ENCODE assay signal across 24 cellular contexts in the genomic region with DNA sequence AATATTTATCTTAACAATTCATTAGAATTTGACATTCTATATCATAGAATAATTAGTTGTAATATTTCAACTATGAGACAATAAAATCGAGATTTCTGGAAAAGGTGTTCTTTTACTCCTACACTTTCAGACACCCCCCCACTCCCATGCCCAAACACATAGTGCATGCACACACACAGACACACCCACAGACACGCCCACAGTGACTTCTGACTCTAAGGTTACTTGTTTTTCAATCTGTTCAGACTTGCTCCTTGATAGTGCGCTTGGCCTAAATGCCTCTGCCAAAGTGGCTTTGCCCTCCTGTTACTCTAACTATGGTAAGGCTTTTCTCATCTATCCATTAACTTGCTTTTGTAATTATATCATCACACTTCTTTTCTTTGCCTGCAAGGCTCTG.
A peak's percentile ranks its signal among the peaks of the same experiment; 100 is the strongest.
DNase-seq lines count a peak whose midpoint lies in the region; ATAC-seq, FAIRE-seq and TF ChIP-seq lines count a peak whose summit lies in the region.
"Had no signal": no experiment of that assay in that cellular context is flagged by ENCODE, and none has a peak within 500 bp of the region (broad histone marks: within the 10 kb centered on the region; RNA-seq: fewer than 3 reads in every experiment).

No MANE protein-coding gene starts in this region.

- H3K27ac ChIP-seq in RWPE1 (no peak overlapping the region), keratinocyte (ENCODE audit: control insufficient read depth, insufficient read depth, low read length) (no peak overlapping the region), coronary artery (no peak overlapping the region)
- H3K27ac ChIP-seq: BLaER1 had no signal

- TF ChIP-seq CTCF in RWPE1 (conservative IDR thresholded peaks at IDR 0.05; ENCODE audit: low read depth) (no peak), keratinocyte (optimal IDR thresholded peaks at IDR 0.05 in 1 of 3, IDR thresholded peaks at IDR 0.05 in 1 of 3, conservative IDR thresholded peaks at IDR 0.05 in 1 of 3; ENCODE audit: extremely low read depth in 1 of 3, insufficient read depth in 2 of 3, low read length in 3 of 3) (no peak), coronary artery (IDR thresholded peaks at IDR 0.05) (no peak)

- POLR2A ChIA-PET in RWPE1 (lab: Yijun Ruan, JAX; ENCODE audit: low non-redundant PET): no interaction called here

- CTCF ChIA-PET in RWPE1 (lab: Yijun Ruan, JAX): no interaction called here

- peak; percentile 26 for DNase-seq in DMS 273 treated with DMSO at 0.1 percent for 48 hours (lab: John Stamatoyannopoulos, UW)
- peak; percentile 67 for DNase-seq in KBM-7
- peak; percentile 25 for DNase-seq in RWPE1 (ENCODE audit: low spot score)
- DNase-seq in keratinocyte (ENCODE audit: low read depth, low spot score): no peak
- no peak for DNase-seq in coronary artery (ENCODE audit: low spot score)
- no peak for DNase-seq in stimulated activated CD8-positive, alpha-beta memory T cell treated with anti-CD3 and anti-CD28 coated beads, Interleukin-4, amount 100 ng/mL, for 48 hours
- DNase-seq: Calu3; CD4-positive, alpha-beta memory T cell; HFFc6; KG1; NCI-H1048; NCI-H1436; NCI-H2029 treated with DMSO at 0.1 percent for 48 hours; NCI-H2227 treated with DMSO at 0.1 percent for 48 hours; NCI-H524; NK-92 treated with Interleukin-12 subunit alpha and Interleukin-12 subunit beta, amount 100 ng/mL, for 24 hours; SHP77; SK-N-SH; T-helper 1 cell had no signal

- no peak for ATAC-seq in GM19452 (IDR thresholded peaks at IDR 0.05; ENCODE audit: unreplicated experiment)
- ATAC-seq: HepG2 had no signal

- H3K4me1 ChIP-seq in keratinocyte (ENCODE audit: control insufficient read depth, extremely low read depth, insufficient read depth, low read length): peaks cover 6% of the 10 kb centered on the region
- H3K4me1 ChIP-seq: BLaER1 had no signal

- H3K9ac ChIP-seq in keratinocyte (ENCODE audit: control insufficient read depth, extremely low read depth, insufficient read depth, low read length): no peak overlapping the region
- H3K9ac ChIP-seq: BLaER1, SK-N-SH had no signal

- peak overlapping the region; percentile 49 for H2AFZ ChIP-seq in keratinocyte (ENCODE audit: control insufficient read depth, low read length)

- H3K9me1 ChIP-seq in keratinocyte (ENCODE audit: control insufficient read depth, extremely low read depth, insufficient read depth, low read length): no peaks in the 10 kb centered on the region

- H3K36me3 ChIP-seq in keratinocyte (ENCODE audit: control insufficient read depth in 2 of 2, extremely low read depth in 1 of 2, insufficient read depth in 2 of 2, low read length in 2 of 2): no peaks in the 10 kb centered on the region
- H3K36me3 ChIP-seq: BLaER1 had no signal

- in situ Hi-C loops in KBM-7 (cut with MboI; ENCODE audit: low pct_unique_long_range_greater_than_20kb, low sequenced_read_pairs): no loop called here

- H3K9me3 ChIP-seq in keratinocyte (ENCODE audit: control insufficient read depth, low read depth, low read length): no peaks in the 10 kb centered on the region
- H3K9me3 ChIP-seq: BLaER1, SK-N-SH had no signal

- no peaks in the 10 kb centered on the region for H3K27me3 ChIP-seq in keratinocyte (ENCODE audit: control insufficient read depth, extremely low read depth, insufficient read depth, low read length)
- H3K27me3 ChIP-seq: BLaER1 had no signal

- H4K20me1 ChIP-seq in keratinocyte (ENCODE audit: control insufficient read depth, extremely low read depth, insufficient read depth, low read length): no peaks in the 10 kb centered on the region
- H4K20me1 ChIP-seq: BLaER1 had no signal

- dilution Hi-C loops in keratinocyte (cut with MboI; ENCODE audit: extremely low pct_ligation_motif_present, low sequenced_read_pairs): no loop called here

- H3K4me3 ChIP-seq in keratinocyte (ENCODE audit: control insufficient read depth in 2 of 3, extremely low read depth in 1 of 3, insufficient read depth in 2 of 3, low read depth in 1 of 3, low read length in 3 of 3): no peak overlapping the region
- H3K4me3 ChIP-seq in coronary artery: no peak overlapping the region
- H3K4me3 ChIP-seq: BLaER1 had no signal

- peak overlapping the region; percentile 45 for H3K4me2 ChIP-seq in keratinocyte (ENCODE audit: control insufficient read depth, extremely low read depth, insufficient read depth, low read depth, low read length)
- H3K4me2 ChIP-seq: BLaER1, SK-N-SH had no signal

- H3K79me2 ChIP-seq in keratinocyte (ENCODE audit: control insufficient read depth, insufficient read depth, low read length): no peaks in the 10 kb centered on the region

- FAIRE-seq in keratinocyte (lab: Jason Lieb, UNC): peak; percentile 39
- FAIRE-seq: GM12891, GM18507, HepG2 had no signal

Comparison
In these comparisons a context has a peak if more than half of its experiments do, and no peak if none do; other contexts are left out.
1. DNase-seq: peak in DMS 273 treated with DMSO at 0.1 percent for 48 hours (single experiment), KBM-7 (single experiment) and RWPE1 (single experiment); none in keratinocyte (single experiment), coronary artery (single experiment) and stimulated activated CD8-positive, alpha-beta memory T cell treated with anti-CD3 and anti-CD28 coated beads, Interleukin-4, amount 100 ng/mL, for 48 hours (single experiment).